ENCODE assay signal across 13 cellular contexts in the genomic region with DNA sequence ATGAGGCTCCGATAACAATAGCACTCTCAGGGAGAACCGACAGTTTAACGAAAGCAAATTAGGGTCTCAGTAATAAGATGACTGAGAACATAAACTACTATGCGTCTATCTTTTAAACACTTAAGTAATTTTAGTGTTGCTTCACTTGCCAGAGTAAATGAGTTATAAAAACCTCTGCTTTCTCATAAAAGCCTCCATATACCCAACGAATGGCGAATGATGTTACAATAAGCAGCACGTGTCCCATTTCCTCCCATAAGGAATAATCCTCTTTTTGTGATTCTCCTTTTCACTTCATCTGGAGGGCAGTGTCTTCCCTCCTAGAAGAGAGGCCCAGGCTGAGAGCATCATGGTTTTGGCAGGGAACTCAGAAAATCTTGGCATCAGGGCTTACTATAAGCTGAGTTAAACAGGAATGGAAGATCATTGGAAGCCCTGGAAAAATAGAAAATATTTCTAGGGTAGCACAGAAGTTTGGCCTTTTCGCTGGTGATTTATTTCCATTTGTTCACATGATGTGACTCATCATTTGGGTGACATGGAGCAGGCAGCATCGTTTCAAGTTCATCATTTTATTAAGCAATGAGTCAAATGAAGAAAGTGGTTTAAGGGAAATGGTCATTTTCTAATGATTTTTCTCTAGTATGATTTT.
DNase-seq lines count a peak whose midpoint lies in the region; ATAC-seq and TF ChIP-seq lines count a peak whose summit lies in the region.
"Had no signal": no experiment of that assay in that cellular context is flagged by ENCODE, and none has a peak within 500 bp of the region (broad histone marks: within the 10 kb centered on the region; RNA-seq: fewer than 3 reads in every experiment).

No MANE protein-coding gene starts in this region.

- DNase-seq in Right ventricle myocardium superior (no peak), left ventricle myocardium inferior (no peak), astrocyte of the hippocampus (ENCODE audit: low read depth, low spot score) (peak; percentile 62), inferior parietal cortex (ENCODE audit: extremely low spot score) (peak; percentile 63), vagina (ENCODE audit: extremely low spot score in 2 of 2) (no peak), NCI-H1694 (lab: John Stamatoyannopoulos, UW) (no peak)
- DNase-seq in naive thymus-derived CD8-positive, alpha-beta T cell = no peak
- DNase-seq in stimulated activated CD4-positive, alpha-beta T cell treated with anti-CD3 and anti-CD28 coated beads, Interleukin-12 subunit alpha, Interleukin-12 subunit beta, amount 100 ng/mL, for 4 hours = no peak
- DNase-seq: ACHN; activated CD8-positive, alpha-beta memory T cell treated with anti-CD3 and anti-CD28 coated beads for 24 hours; NCI-H2029 had no signal

- no peak overlapping the region for H3K4me3 ChIP-seq in left ventricle myocardium inferior
- no peak overlapping the region for H3K4me3 ChIP-seq in vagina
- H3K4me3 ChIP-seq: SK-N-MC had no signal

- ATAC-seq in Right ventricle myocardium superior (ENCODE audit: poor library complexity) = peak; percentile 71
- no peak for ATAC-seq in naive thymus-derived CD8-positive, alpha-beta T cell

- H3K27me3 ChIP-seq in left ventricle myocardium inferior (ENCODE audit: low read depth) (no peaks in the 10 kb centered on the region), vagina (no peaks in the 10 kb centered on the region)
- H3K27me3 ChIP-seq: neutrophil had no signal

- no peak for TF ChIP-seq CTCF in left ventricle myocardium inferior (IDR thresholded peaks at IDR 0.05; ENCODE audit: borderline replicate concordance)
- TF ChIP-seq CTCF in vagina (IDR thresholded peaks at IDR 0.05) = no peak

- intact Hi-C loops in Right ventricle myocardium superior (cut with DNase I) = no loop called here
- intact Hi-C loops in left ventricle myocardium inferior (cut with micrococcal nuclease) = no loop called here
- intact Hi-C loops in vagina (cut with DNase I) = loop anchor here (5.0 to 10.0 kb wide), 2 partner anchors 171 to 256 kb away; partner anchors contain the start of gene ATXN1

- no peak for TF ChIP-seq POLR2A in vagina (IDR thresholded peaks at IDR 0.05)

- H3K36me3 ChIP-seq in left ventricle myocardium inferior (no peaks in the 10 kb centered on the region), vagina (no peaks in the 10 kb centered on the region)
- H3K36me3 ChIP-seq: neutrophil had no signal

- H3K4me1 Mint-ChIP-seq in naive thymus-derived CD8-positive, alpha-beta T cell = peaks cover 7 to 28% (median 23%) of the 10 kb centered on the region in 4 donors

- POLR2A ChIA-PET in naive thymus-derived CD8-positive, alpha-beta T cell (lab: Charles Lee) = interaction anchor here (2.2 kb wide), 1 partner anchor 22 kb away, joined by 6 read pairs; no protein-coding TSS in a partner anchor

- H3K27ac Mint-ChIP-seq in naive thymus-derived CD8-positive, alpha-beta T cell = peak overlapping the region in 1 of 10 donors; percentile 47

- H3K4me1 ChIP-seq in left ventricle myocardium inferior (peaks cover 22% of the 10 kb centered on the region), vagina (peaks cover 29% of the 10 kb centered on the region)

- H3K36me3 Mint-ChIP-seq in naive thymus-derived CD8-positive, alpha-beta T cell = peaks cover 0 to 2% (median 0%) of the 10 kb centered on the region in 3 donors

- H3K4me3 Mint-ChIP-seq in naive thymus-derived CD8-positive, alpha-beta T cell = no peak overlapping the region

- H3K27me3 Mint-ChIP-seq in naive thymus-derived CD8-positive, alpha-beta T cell = no peaks in the 10 kb centered on the region

- H3K27ac ChIP-seq in left ventricle myocardium inferior (replicated peaks) = no peak overlapping the region
- peak overlapping the region; percentile 63 for H3K27ac ChIP-seq in vagina
- H3K27ac ChIP-seq: neutrophil, SK-N-MC had no signal

- no peaks in the 10 kb centered on the region for H3K9me3 Mint-ChIP-seq in naive thymus-derived CD8-positive, alpha-beta T cell

- H3K9me3 ChIP-seq in left ventricle myocardium inferior (replicated peaks) (no peaks in the 10 kb centered on the region), vagina (no peaks in the 10 kb centered on the region)
- H3K9me3 ChIP-seq: neutrophil had no signal

Comparison
In these comparisons a context has a peak if more than half of its experiments do, and no peak if none do; other contexts are left out.
1. DNase-seq: peak in astrocyte of the hippocampus (single experiment) and inferior parietal cortex (single experiment); none in Right ventricle myocardium superior (single experiment), left ventricle myocardium inferior (single experiment), vagina (0 of 2), naive thymus-derived CD8-positive, alpha-beta T cell (0 of 10), NCI-H1694 (single experiment) and stimulated activated CD4-positive, alpha-beta T cell treated with anti-CD3 and anti-CD28 coated beads, Interleukin-12 subunit alpha, Interleukin-12 subunit beta, amount 100 ng/mL, for 4 hours (single experiment).